Comparison of ENCODE assay signal across 8 cellular contexts in the genomic region with DNA sequence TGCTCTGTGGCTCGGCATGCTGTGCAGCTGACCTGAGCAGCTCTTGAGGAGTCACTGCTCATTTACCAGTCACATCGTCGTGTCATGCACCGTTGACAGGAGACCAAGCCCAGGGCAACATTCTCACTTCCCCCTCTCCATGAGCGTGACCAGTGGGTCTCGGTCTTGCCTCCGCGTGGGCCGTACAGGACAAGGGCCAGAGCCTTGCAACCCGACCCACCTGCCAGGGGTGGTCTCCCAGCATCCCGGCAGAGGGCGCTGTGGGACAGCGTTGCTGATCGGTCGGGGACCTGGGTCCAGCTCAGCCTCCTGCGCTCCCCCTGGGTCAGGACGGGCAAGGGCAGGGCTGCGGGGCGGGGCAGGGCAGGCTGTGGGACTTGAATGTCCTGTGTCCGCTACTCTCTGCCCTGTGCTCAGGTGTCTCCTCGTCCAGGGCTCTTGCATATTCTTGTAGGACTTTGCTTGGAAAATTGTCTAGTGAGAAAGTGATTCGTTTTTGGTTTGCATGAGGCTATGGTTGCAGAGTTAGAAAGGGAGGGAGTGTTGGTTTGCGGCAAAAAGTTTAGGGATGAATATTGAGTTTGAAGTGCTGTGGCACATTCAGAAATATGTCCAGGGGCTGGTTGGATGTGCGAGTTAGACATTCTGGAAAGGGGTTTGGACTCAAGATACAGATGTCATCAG. TPM values are rescaled to one million over a fixed set of nuclear protein-coding genes. Genes with fewer than 3 reads are reported as not detected.
A peak's percentile ranks its signal among the peaks of the same experiment; 100 is the strongest.
DNase-seq lines count a peak whose midpoint lies in the region; ATAC-seq, FAIRE-seq and TF ChIP-seq lines count a peak whose summit lies in the region.

No MANE protein-coding gene starts in this region.

- H3K9me3 ChIP-seq in ovary (no peaks in the 10 kb centered on the region), tibial nerve (no peaks in the 10 kb centered on the region)

- CTCF ChIA-PET in RWPE1 (lab: Yijun Ruan, JAX), result interaction anchor here (0.5 to 1.8 kb wide), 31 partner anchors 8 to 1138 kb away, joined by 3 to 14 read pairs (median 5); partner anchors contain the start of gene RNF141

- 0 out of 2 replicates have a peak, but pooled peaks cover 5% of the 10 kb centered on the region for H3K36me3 ChIP-seq in KMS-11 (ENCODE audit: insufficient read depth)
- no peaks in the 10 kb centered on the region for H3K36me3 ChIP-seq in ovary
- peaks cover 0 to 26% (median 0%) of the 10 kb centered on the region in 3 donors for H3K36me3 ChIP-seq in tibial nerve

- peak overlapping the region; percentile 62; the same call in 1 of the 2 replicates for H2AFZ ChIP-seq in KMS-11 (ENCODE audit: low read depth)

- TF ChIP-seq CTCF in KMS-11 (conservative IDR thresholded peaks at IDR 0.05; ENCODE audit: low read depth, low read length), result peak; percentile 94
- TF ChIP-seq CTCF in RWPE1 (conservative IDR thresholded peaks at IDR 0.05; ENCODE audit: low read depth), result peak; percentile 93
- TF ChIP-seq CTCF in ovary (IDR thresholded peaks at IDR 0.05), result peak; percentile 79 to 83 (median 82)
- TF ChIP-seq CTCF in tibial nerve (IDR thresholded peaks at IDR 0.05), result peak; percentile 80 to 90 (median 84)

- TF ChIP-seq EP300 in ovary (IDR thresholded peaks at IDR 0.05) (no peak), tibial nerve (IDR thresholded peaks at IDR 0.05) (no peak)

- 10 to 14% (median 12%) methylated on average over 17 to 24 of the region's 24 CpGs for whole genome bisulfite sequencing in ovary, 3 donors
- 14 to 16% methylated on average over 6 to 14 of the region's 24 CpGs for WGBS in tibial nerve, 2 donors

- no peak overlapping the region for H3K9ac ChIP-seq in KMS-11

- POLR2A ChIA-PET in RWPE1 (lab: Yijun Ruan, JAX; ENCODE audit: low non-redundant PET), result interaction anchor here (0.5 to 1.0 kb wide), 3 partner anchors 16 to 34 kb away, joined by 3 to 11 read pairs (median 3); partner anchors contain the start of gene EIF4G2

- FAIRE-seq in frontal cortex (lab: Jason Lieb, UNC), result no peak

- no peaks in the 10 kb centered on the region for H3K79me2 ChIP-seq in KMS-11 (ENCODE audit: insufficient read depth, low read depth)

- intact Hi-C loops in ovary (cut with DNase I), result loop anchor here (2.0 to 10.0 kb wide), 6 partner anchors 142 to 994 kb away; no protein-coding TSS in a partner anchor

- H4K20me1 ChIP-seq in KMS-11 (ENCODE audit: insufficient read depth), result no peaks in the 10 kb centered on the region

- H3K4me1 ChIP-seq in KMS-11 (ENCODE audit: low read depth, poor library complexity, severe bottlenecking), result peaks cover 6% of the 10 kb centered on the region
- H3K4me1 ChIP-seq in ovary (ENCODE audit: insufficient read depth), result no peaks in the 10 kb centered on the region
- peaks cover 0 to 7% (median 5%) of the 10 kb centered on the region in 4 donors for H3K4me1 ChIP-seq in tibial nerve

- TF ChIP-seq POLR2A in ovary (IDR thresholded peaks at IDR 0.05) (no peak), tibial nerve (IDR thresholded peaks at IDR 0.05) (no peak)

- H3K27ac ChIP-seq in KMS-11, result no peak overlapping the region
- H3K27ac ChIP-seq in RWPE1, result no peak overlapping the region
- no peak overlapping the region for H3K27ac ChIP-seq in ovary
- H3K27ac ChIP-seq in tibial nerve, result no peak overlapping the region

- H3K4me3 ChIP-seq in KMS-11 (IDR thresholded peaks at IDR 0.05; ENCODE audit: insufficient read depth, low read depth, low read length) (no peak overlapping the region), ovary (no peak overlapping the region), tibial nerve (no peak overlapping the region)

- ATAC-seq in GM21576 (IDR thresholded peaks at IDR 0.05; ENCODE audit: unreplicated experiment), result peak; percentile 94

- peak overlapping the region; percentile 45; the same call in 1 of the 2 replicates for H3K4me2 ChIP-seq in KMS-11

- H3K27me3 ChIP-seq in KMS-11 (ENCODE audit: insufficient read depth, low read depth) (no peaks in the 10 kb centered on the region), ovary (no peaks in the 10 kb centered on the region), tibial nerve (no peaks in the 10 kb centered on the region)

- DNase-seq in DMS79 (lab: John Stamatoyannopoulos, UW) (peak; percentile 50), RWPE1 (ENCODE audit: low spot score) (peak; percentile 83), frontal cortex (ENCODE audit: low spot score in 2 of 2) (peak; percentile 28 to 70), ovary (peak; percentile 75 to 90 (median 84)), tibial nerve (ENCODE audit: low spot score in 2 of 2) (peak; percentile 60 to 62)
- DNase-seq in activated T-helper 9 cell treated with anti-CD3 and anti-CD28 coated beads, Interleukin-2, amount 50 U/mL, for 16 hours (ENCODE audit: low read depth), result peak; percentile 69

RNA-seq across cellular contexts. Expression of gene EIF4G2, which starts 16.2 kb away (rescaled TPM):
- total RNA-seq in frontal cortex, result 941 TPM
- total RNA-seq in ovary, result 100 to 1,000 TPM; 206 to 761 (median 582) TPM
- 100 to 1,000 TPM; 223 to 699 TPM for polyA plus RNA-seq in ovary
- total RNA-seq in tibial nerve, result 100 to 1,000 TPM; 218 to 274 (median 249) TPM

RNA-seq across cellular contexts. Expression of gene CTR9, which starts 41.5 kb away (rescaled TPM):
- 39.9 TPM for total RNA-seq in frontal cortex
- 10 to 100 TPM; 18.5 to 40.6 (median 32.5) TPM for total RNA-seq in ovary
- 10 to 100 TPM; 18.0 to 31.2 TPM for polyA plus RNA-seq in ovary
- 10 to 100 TPM; 14.5 to 26.4 (median 19.6) TPM for total RNA-seq in tibial nerve
